In genomic region chr3:50224639-50225038, GRCh38 we compare ENCODE assay signal across 1 cellular context.
A peak's percentile ranks its signal among the peaks of the same experiment; 100 is the strongest.
TF ChIP-seq lines count a peak whose summit lies in the region.

No MANE protein-coding gene starts in this region.

TF ChIP-seq in HepG2, 621 proteins besides CTCF, POLR2A, EP300 and RAD21:
- TF ChIP-seq PAXIP1 (CRISPR knock-in tag; conservative IDR thresholded peaks at IDR 0.05), result 0 out of 2 replicates have a peak, but pooled peaks have one; percentile 16
- no peak for TF ChIP-seq MED8 (CRISPR knock-in tag; IDR thresholded peaks at IDR 0.05; ENCODE audit: insufficient replicate concordance)
- no peak for TF ChIP-seq ZBTB14 (CRISPR knock-in tag; IDR thresholded peaks at IDR 0.05)
- TF ChIP-seq FOXC1 (CRISPR knock-in tag; IDR thresholded peaks at IDR 0.05; ENCODE audit: borderline replicate concordance), result 0 out of 2 replicates have a peak, but pooled peaks have one; percentile 28
- 0 out of 2 replicates have a peak, but pooled peaks have one; percentile 41 for TF ChIP-seq TCF7 (IDR thresholded peaks at IDR 0.05; ENCODE audit: low read depth)
- TF ChIP-seq SMC3 (IDR thresholded peaks at IDR 0.05; ENCODE audit: low read length), result 0 out of 2 replicates have a peak, but pooled peaks have one; percentile 9
- 0 out of 2 replicates have a peak, but pooled peaks have one; percentile 22 for TF ChIP-seq ZGPAT (CRISPR knock-in tag; IDR thresholded peaks at IDR 0.05)
- TF ChIP-seq SP140L (CRISPR knock-in tag; IDR thresholded peaks at IDR 0.05; ENCODE audit: borderline replicate concordance), result no peak
- TF ChIP-seq CENPT (CRISPR knock-in tag; IDR thresholded peaks at IDR 0.05; ENCODE audit: low read depth), result no peak
- TF ChIP-seq SNAI1 (CRISPR knock-in tag; IDR thresholded peaks at IDR 0.05; ENCODE audit: borderline replicate concordance), result no peak
- TF ChIP-seq ZNF362 (CRISPR knock-in tag; IDR thresholded peaks at IDR 0.05; ENCODE audit: borderline replicate concordance), result peak; percentile 76; the same call in 1 of the 2 replicates
- TF ChIP-seq ELF4 (CRISPR knock-in tag; IDR thresholded peaks at IDR 0.05; ENCODE audit: borderline replicate concordance), result no peak
TF ChIP-seq in HepG2: peak in this region for 6.
